Comparison of ENCODE assay signal across 34 cellular contexts in the genomic region with DNA sequence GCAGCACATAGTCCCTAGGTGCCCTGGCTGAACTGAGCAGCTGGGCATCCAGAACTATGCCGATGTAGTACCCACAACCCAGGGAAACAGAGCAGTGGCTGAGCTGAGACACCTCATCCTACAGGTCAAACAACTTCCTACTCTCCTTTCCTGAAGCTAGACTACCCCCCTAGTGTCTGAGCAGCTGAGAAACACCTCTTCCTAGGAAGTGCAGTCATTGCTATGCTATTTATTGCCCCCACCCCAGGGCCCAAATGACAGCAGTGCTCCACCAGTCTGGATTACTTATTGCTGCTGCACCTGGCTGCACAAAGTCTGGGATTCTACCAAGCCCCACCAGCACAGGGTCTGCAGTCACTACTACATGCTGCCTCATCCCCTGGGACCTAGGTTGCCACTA. TPM values are rescaled to one million over a fixed set of nuclear protein-coding genes. Genes with fewer than 3 reads are reported as not detected.
"Had no signal": no experiment of that assay in that cellular context is flagged by ENCODE, and none has a peak within 500 bp of the region (broad histone marks: within the 10 kb centered on the region; RNA-seq: fewer than 3 reads in every experiment).

No MANE protein-coding gene starts in this region.

- H3K4me3 ChIP-seq: esophagus squamous epithelium, heart right ventricle, lung, mucosa of descending colon, prostate gland, sigmoid colon, stomach, thyroid gland had no signal

- FAIRE-seq: colon, endothelial cell of umbilical vein, islet of Langerhans had no signal

- H3K36me3 ChIP-seq: neutrophil, prostate gland, sigmoid colon, thyroid gland had no signal

- DNase-seq: effector CD8-positive, alpha-beta T cell; esophagus squamous epithelium; foreskin melanocyte; glutamatergic neuron; heart right ventricle; hippocampal formation; kidney glomerular epithelial cell; mesenchymal stem cell; mucosa of descending colon; naive B cell; right cardiac atrium; sigmoid colon; stimulated activated CD4-positive, alpha-beta T cell treated with anti-CD3 and anti-CD28 coated beads, Interleukin-2, amount 100 ng/mL, for 24 hours; stimulated activated CD4-positive, alpha-beta T cell treated with anti-CD3 and anti-CD28 coated beads, Interleukin-4, amount 100 ng/mL, for 24 hours; stimulated activated naive CD4-positive, alpha-beta T cell treated with Interleukin-2 at 50 U/mL for 16 hours; stomach; thyroid gland had no signal

- H3K27me3 Mint-ChIP-seq: naive B cell, type B pancreatic cell had no signal

- ATAC-seq: heart right ventricle; mucosa of descending colon; natural killer cell treated with Interleukin-12 subunit alpha and Interleukin-12 subunit beta and Interleukin-15 and Interleukin-18, amount 100 ng/mL, for 72 hours; right cardiac atrium; stimulated activated effector memory CD8-positive, alpha-beta T cell treated with anti-CD3 and anti-CD28 coated beads, Interleukin-12 subunit alpha, Interleukin-12 subunit beta, amount 100 ng/mL, for 72 hours had no signal

- H3K27me3 ChIP-seq: esophagus squamous epithelium, heart right ventricle, neutrophil, sigmoid colon, stomach, thyroid gland had no signal

- H3K36me3 Mint-ChIP-seq: stimulated activated effector memory CD8-positive, alpha-beta T cell treated with anti-CD3 and anti-CD28 coated beads, Interleukin-12 subunit alpha, Interleukin-12 subunit beta, amount 100 ng/mL, for 72 hours had no signal

- H3K27ac Mint-ChIP-seq: mesothelial cell of epicardium; natural killer cell treated with Interleukin-12 subunit alpha and Interleukin-12 subunit beta and Interleukin-15 and Interleukin-18, amount 100 ng/mL, for 72 hours; stimulated activated effector memory CD8-positive, alpha-beta T cell treated with anti-CD3 and anti-CD28 coated beads, Interleukin-12 subunit alpha, Interleukin-12 subunit beta, amount 100 ng/mL, for 72 hours; type B pancreatic cell had no signal

- H3K4me3 Mint-ChIP-seq: mesothelial cell of epicardium; naive B cell; natural killer cell treated with Interleukin-12 subunit alpha and Interleukin-12 subunit beta and Interleukin-15 and Interleukin-18, amount 100 ng/mL, for 72 hours; neural crest cell; stimulated activated effector memory CD8-positive, alpha-beta T cell treated with anti-CD3 and anti-CD28 coated beads, Interleukin-12 subunit alpha, Interleukin-12 subunit beta, amount 100 ng/mL, for 72 hours; type B pancreatic cell had no signal

- H3K4me1 ChIP-seq: esophagus squamous epithelium, heart right ventricle, parathyroid adenoma, prostate gland, sigmoid colon, stomach had no signal

- H3K9me3 ChIP-seq: neutrophil, prostate gland, thyroid gland had no signal

- H3K4me1 Mint-ChIP-seq: naive B cell; neural crest cell; stimulated activated effector memory CD8-positive, alpha-beta T cell treated with anti-CD3 and anti-CD28 coated beads, Interleukin-12 subunit alpha, Interleukin-12 subunit beta, amount 100 ng/mL, for 72 hours had no signal

- H3K27ac ChIP-seq: esophagus squamous epithelium, heart right ventricle, neutrophil, parathyroid adenoma, prostate gland, sigmoid colon, stomach, thyroid gland had no signal

RNA-seq across cellular contexts. Expression of gene GARIN2, which starts 16.7 kb away (rescaled TPM):
- total RNA-seq: endothelial cell of umbilical vein; epithelial cell of proximal tubule; esophagus squamous epithelium; natural killer cell treated with Interleukin-12 subunit alpha and Interleukin-12 subunit beta and Interleukin-15 and Interleukin-18, amount 100 ng/mL, for 72 hours; osteoblast; prostate gland; sigmoid colon; skeletal muscle tissue; stomach; subcutaneous adipose tissue; thyroid gland; urinary bladder had no signal
- polyA plus RNA-seq: heart right ventricle, right cardiac atrium, stomach had no signal
